ENCODE assay signal across 22 cellular contexts in the genomic region with DNA sequence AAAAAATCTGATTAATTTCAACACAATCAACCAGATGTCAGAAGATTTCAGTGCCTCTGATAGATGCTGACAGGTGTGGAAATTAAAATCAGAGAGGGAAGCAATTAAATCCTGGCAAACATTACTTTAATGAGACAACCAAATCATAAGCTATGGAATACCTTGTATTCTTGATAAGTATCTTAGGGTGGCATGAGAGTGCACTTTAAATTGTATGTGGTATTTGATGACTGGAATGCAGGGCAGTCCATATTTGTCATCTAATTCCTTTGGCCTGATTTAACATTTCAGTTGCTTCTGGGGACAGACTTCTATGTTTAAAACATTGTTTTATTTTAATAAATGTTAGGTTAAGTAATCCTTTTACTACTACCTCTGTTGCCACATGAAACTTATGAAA.
A peak's percentile ranks its signal among the peaks of the same experiment; 100 is the strongest.
DNase-seq lines count a peak whose midpoint lies in the region; ATAC-seq and TF ChIP-seq lines count a peak whose summit lies in the region.
"Had no signal": no experiment of that assay in that cellular context is flagged by ENCODE, and none has a peak within 500 bp of the region (broad histone marks: within the 10 kb centered on the region; RNA-seq: fewer than 3 reads in every experiment).

No MANE protein-coding gene starts in this region.

- H3K27ac Mint-ChIP-seq in activated T-cell treated with anti-CD3 and anti-CD28 coated beads, Interleukin-2, amount 50 U/mL, for 24 hours = peak overlapping the region; percentile 98
- H3K27ac Mint-ChIP-seq in stimulated activated memory B cell treated with anti-CD40 and anti-IgM and Interleukin-4, amounts not matched to agents 10 μg/mL and 1 μg/mL and 100 μg/mL, for 72 hours = peak overlapping the region; percentile 47
- no peak overlapping the region for H3K27ac Mint-ChIP-seq in T-helper 2 cell treated with Interferon-gamma antibody and Interleukin-4, amounts not matched to agents 5 μg/mL and 100 μg/mL, for 36 hours
- peak overlapping the region in 1 of 8 donors; percentile 48 for H3K27ac Mint-ChIP-seq in CD8-positive, alpha-beta memory T cell

- no peak overlapping the region for H3K4me3 ChIP-seq in esophagus muscularis mucosa
- no peak overlapping the region for H3K4me3 ChIP-seq in CD8-positive, alpha-beta memory T cell (ENCODE audit: low read length)
- H3K4me3 ChIP-seq: A549, breast epithelium, coronary artery, lung had no signal

- H3K4me1 ChIP-seq in esophagus muscularis mucosa = peaks cover 25 to 100% (median 89%) of the 10 kb centered on the region in 4 donors
- peaks cover 15% of the 10 kb centered on the region for H3K4me1 ChIP-seq in CD8-positive, alpha-beta memory T cell (ENCODE audit: insufficient read depth, low read length)
- H3K4me1 ChIP-seq: breast epithelium had no signal

- peaks cover 7% of the 10 kb centered on the region for H3K9me3 Mint-ChIP-seq in activated T-cell treated with anti-CD3 and anti-CD28 coated beads, Interleukin-2, amount 50 U/mL, for 24 hours
- H3K9me3 Mint-ChIP-seq in stimulated activated memory B cell treated with anti-CD40 and anti-IgM and Interleukin-4, amounts not matched to agents 10 μg/mL and 1 μg/mL and 100 μg/mL, for 72 hours = no peaks in the 10 kb centered on the region
- H3K9me3 Mint-ChIP-seq in T-helper 2 cell treated with Interferon-gamma antibody and Interleukin-4, amounts not matched to agents 5 μg/mL and 100 μg/mL, for 36 hours = no peaks in the 10 kb centered on the region
- no peaks in the 10 kb centered on the region for H3K9me3 Mint-ChIP-seq in CD8-positive, alpha-beta memory T cell

- CTCF ChIA-PET in CD8-positive, alpha-beta memory T cell (lab: Charles Lee) = interaction anchor here (1.1 to 1.9 kb wide), 2 partner anchors 15 to 597 kb away, joined by 4 to 8 read pairs; no protein-coding TSS in a partner anchor

- peak overlapping the region; percentile 6 to 63 (median 26) for H3K27ac ChIP-seq in esophagus muscularis mucosa (replicated peaks in 1 of 4)
- H3K27ac ChIP-seq in CD8-positive, alpha-beta memory T cell (ENCODE audit: low read depth, low read length) = no peak overlapping the region
- H3K27ac ChIP-seq: A549, breast epithelium, C4-2B, WERI-Rb-1 had no signal

- H3K9me3 ChIP-seq in esophagus muscularis mucosa = no peaks in the 10 kb centered on the region
- H3K9me3 ChIP-seq in CD8-positive, alpha-beta memory T cell (ENCODE audit: low read length) = no peaks in the 10 kb centered on the region
- H3K9me3 ChIP-seq: A549 had no signal

- no peak for TF ChIP-seq POLR2A in esophagus muscularis mucosa (IDR thresholded peaks at IDR 0.05; ENCODE audit: low read depth)

- H3K4me3 Mint-ChIP-seq in activated T-cell treated with anti-CD3 and anti-CD28 coated beads, Interleukin-2, amount 50 U/mL, for 24 hours = peak overlapping the region; percentile 80
- H3K4me3 Mint-ChIP-seq in stimulated activated memory B cell treated with anti-CD40 and anti-IgM and Interleukin-4, amounts not matched to agents 10 μg/mL and 1 μg/mL and 100 μg/mL, for 72 hours = no peak overlapping the region
- H3K4me3 Mint-ChIP-seq in T-helper 2 cell treated with Interferon-gamma antibody and Interleukin-4, amounts not matched to agents 5 μg/mL and 100 μg/mL, for 36 hours = no peak overlapping the region
- no peak overlapping the region for H3K4me3 Mint-ChIP-seq in CD8-positive, alpha-beta memory T cell

- peaks cover 41% of the 10 kb centered on the region for H3K36me3 Mint-ChIP-seq in activated T-cell treated with anti-CD3 and anti-CD28 coated beads, Interleukin-2, amount 50 U/mL, for 24 hours (ENCODE audit: low read depth)
- no peaks in the 10 kb centered on the region for H3K36me3 Mint-ChIP-seq in stimulated activated memory B cell treated with anti-CD40 and anti-IgM and Interleukin-4, amounts not matched to agents 10 μg/mL and 1 μg/mL and 100 μg/mL, for 72 hours
- H3K36me3 Mint-ChIP-seq in T-helper 2 cell treated with Interferon-gamma antibody and Interleukin-4, amounts not matched to agents 5 μg/mL and 100 μg/mL, for 36 hours (ENCODE audit: low read depth) = peaks cover 15% of the 10 kb centered on the region
- H3K36me3 Mint-ChIP-seq in CD8-positive, alpha-beta memory T cell = peaks cover 0 to 11% (median 9%) of the 10 kb centered on the region in 3 donors

- no peak for TF ChIP-seq EP300 in esophagus muscularis mucosa (IDR thresholded peaks at IDR 0.05)

- peaks cover 60% of the 10 kb centered on the region for H3K4me1 Mint-ChIP-seq in activated T-cell treated with anti-CD3 and anti-CD28 coated beads, Interleukin-2, amount 50 U/mL, for 24 hours (ENCODE audit: low read depth)
- H3K4me1 Mint-ChIP-seq in stimulated activated memory B cell treated with anti-CD40 and anti-IgM and Interleukin-4, amounts not matched to agents 10 μg/mL and 1 μg/mL and 100 μg/mL, for 72 hours = peaks cover 42% of the 10 kb centered on the region
- peaks cover 22% of the 10 kb centered on the region for H3K4me1 Mint-ChIP-seq in T-helper 2 cell treated with Interferon-gamma antibody and Interleukin-4, amounts not matched to agents 5 μg/mL and 100 μg/mL, for 36 hours (ENCODE audit: low read depth)
- peaks cover 32 to 61% (median 58%) of the 10 kb centered on the region in 3 donors for H3K4me1 Mint-ChIP-seq in CD8-positive, alpha-beta memory T cell

- intact Hi-C loops in esophagus muscularis mucosa (cut with DNase I) = no loop called here

- POLR2A ChIA-PET in CD8-positive, alpha-beta memory T cell (lab: Charles Lee) = no interaction called here

- no peak for ATAC-seq in stimulated activated memory B cell treated with anti-CD40 and anti-IgM and Interleukin-4, amounts not matched to agents 10 μg/mL and 1 μg/mL and 100 μg/mL, for 72 hours
- ATAC-seq in GM21381 (IDR thresholded peaks at IDR 0.05; ENCODE audit: unreplicated experiment) = no peak
- ATAC-seq: activated naive CD4-positive, alpha-beta T cell treated with anti-CD3 and anti-CD28 coated beads, Interleukin-2, amount 50 U/mL, for 72 hours had no signal

- no peak for TF ChIP-seq CTCF in esophagus muscularis mucosa (IDR thresholded peaks at IDR 0.05)

- H3K36me3 ChIP-seq in esophagus muscularis mucosa = no peaks in the 10 kb centered on the region
- H3K36me3 ChIP-seq in CD8-positive, alpha-beta memory T cell (ENCODE audit: insufficient read depth, low read length) = no peaks in the 10 kb centered on the region
- H3K36me3 ChIP-seq: breast epithelium, WERI-Rb-1 had no signal

- no peaks in the 10 kb centered on the region for H3K27me3 Mint-ChIP-seq in activated T-cell treated with anti-CD3 and anti-CD28 coated beads, Interleukin-2, amount 50 U/mL, for 24 hours
- H3K27me3 Mint-ChIP-seq in stimulated activated memory B cell treated with anti-CD40 and anti-IgM and Interleukin-4, amounts not matched to agents 10 μg/mL and 1 μg/mL and 100 μg/mL, for 72 hours = no peaks in the 10 kb centered on the region
- H3K27me3 Mint-ChIP-seq in T-helper 2 cell treated with Interferon-gamma antibody and Interleukin-4, amounts not matched to agents 5 μg/mL and 100 μg/mL, for 36 hours (ENCODE audit: low read depth) = peaks cover 24% of the 10 kb centered on the region
- H3K27me3 Mint-ChIP-seq in CD8-positive, alpha-beta memory T cell = peaks cover 0 to 2% of the 10 kb centered on the region in 2 donors

- H3K27me3 ChIP-seq in esophagus muscularis mucosa = no peaks in the 10 kb centered on the region
- no peaks in the 10 kb centered on the region for H3K27me3 ChIP-seq in CD8-positive, alpha-beta memory T cell (ENCODE audit: insufficient read depth, low read length, poor library complexity, severe bottlenecking)
- H3K27me3 ChIP-seq: breast epithelium had no signal

- no peak for DNase-seq in activated T-cell treated with anti-CD3 and anti-CD28 coated beads, Interleukin-2, amount 50 U/mL, for 24 hours
- DNase-seq in activated T-cell treated with anti-CD3 and anti-CD28 coated beads for 4 hours (no peak), M059J (ENCODE audit: low read depth) (peak; percentile 66), esophagus muscularis mucosa (ENCODE audit: extremely low spot score) (no peak)
- no peak for DNase-seq in T-helper 2 cell treated with Interferon-gamma antibody and Interleukin-4, amounts not matched to agents 5 μg/mL and 100 μg/mL, for 36 hours (ENCODE audit: low spot score)
- DNase-seq in CD8-positive, alpha-beta memory T cell = no peak
- DNase-seq: DMS 273 treated with DMSO at 0.1 percent for 48 hours; GF-D8; NCI-H1694; NCI-H82; retina; SHP77; stimulated activated CD4-positive, alpha-beta T cell treated with anti-CD3 and anti-CD28 coated beads, Interleukin-12 subunit alpha, Interleukin-12 subunit beta, amount 100 ng/mL, for 4 hours; WERI-Rb-1 had no signal
